Comparison of ENCODE assay signal across 9 cellular contexts in the genomic region with DNA sequence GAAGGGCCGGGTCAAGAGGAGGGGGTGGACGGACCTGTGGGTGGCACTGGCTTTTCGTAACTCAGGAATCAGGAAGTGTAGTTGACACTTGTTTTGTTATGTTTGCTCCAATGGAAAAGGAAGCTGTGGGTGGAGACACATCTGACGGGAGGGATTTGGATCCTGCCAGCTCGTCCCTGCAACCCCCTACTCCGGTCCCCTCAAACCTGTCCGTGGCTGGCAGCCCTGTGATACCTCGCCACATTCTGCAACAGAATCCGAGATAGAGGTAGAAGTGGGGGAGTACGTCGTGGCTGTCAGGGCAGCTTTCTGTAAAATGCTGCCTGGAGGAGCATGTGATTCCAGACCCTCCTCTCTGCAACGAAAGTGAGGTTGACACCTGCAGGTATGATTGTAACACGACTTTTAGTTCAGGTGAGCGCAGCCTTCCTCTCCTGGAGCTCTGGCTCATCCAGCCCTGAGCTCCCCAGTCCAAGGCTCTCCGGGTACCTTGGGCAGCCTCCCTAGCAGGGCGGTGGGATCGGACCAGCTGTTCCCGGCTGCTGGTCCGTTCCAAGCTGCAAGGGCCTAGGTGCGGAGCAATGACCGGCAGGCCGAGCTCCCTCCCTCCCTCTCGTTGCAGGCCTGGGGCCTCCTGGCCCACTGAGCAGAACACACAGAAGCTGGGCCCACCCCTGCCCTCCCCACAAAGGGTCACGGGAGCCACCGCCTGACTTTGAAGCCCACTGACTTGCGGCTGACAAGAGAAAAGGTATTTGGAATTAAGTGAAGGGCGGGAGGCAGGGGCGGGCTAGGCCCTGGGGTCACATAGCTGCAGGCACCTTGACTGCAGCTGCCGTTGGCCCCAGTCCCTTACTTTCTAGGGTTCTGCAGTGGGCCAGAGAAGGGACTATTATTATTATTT.
DNase-seq lines count a peak whose midpoint lies in the region; ATAC-seq and TF ChIP-seq lines count a peak whose summit lies in the region.
"Had no signal": no experiment of that assay in that cellular context is flagged by ENCODE, and none has a peak within 500 bp of the region (broad histone marks: within the 10 kb centered on the region; RNA-seq: fewer than 3 reads in every experiment).

No MANE protein-coding gene starts in this region.

- no peak overlapping the region for H4K8ac ChIP-seq in H9 (replicated peaks; ENCODE audit: insufficient read length, low read depth, low read length)

- no peak overlapping the region for H3K18ac ChIP-seq in H9 (ENCODE audit: insufficient read length, low read depth, low read length)

- no CpG with 5 or more reads among the region's 29 CpGs for WGBS in H9 (ENCODE audit: extremely low coverage, insufficient read length, low lambda C conversion rate)
- WGBS in psoas muscle, 3 donors = 65 to 72% (median 66%) methylated on average over 29 of the region's 29 CpGs

- H2AK5ac ChIP-seq in H9 (ENCODE audit: insufficient read length, low read length) = no peak overlapping the region

- H3K4me1 Mint-ChIP-seq in H9 = peaks cover 24 to 51% of the 10 kb centered on the region in 2 experiments

- H3K9me3 ChIP-seq in H9 (ENCODE audit: control insufficient read depth, low read depth, low read length) (no peaks in the 10 kb centered on the region), WERI-Rb-1 (ENCODE audit: severe bottlenecking) (no peaks in the 10 kb centered on the region), psoas muscle (no peaks in the 10 kb centered on the region), SJCRH30 (replicated peaks) (no peaks in the 10 kb centered on the region)

- H3K79me1 ChIP-seq in H9 (ENCODE audit: insufficient read depth, low read depth, low read length, poor library complexity, severe bottlenecking) = no peaks in the 10 kb centered on the region

- H3K36me3 ChIP-seq in WERI-Rb-1 = no peaks in the 10 kb centered on the region
- no peaks in the 10 kb centered on the region for H3K36me3 ChIP-seq in psoas muscle (ENCODE audit: insufficient read depth in 1 of 2, low read depth in 1 of 2)
- H3K36me3 ChIP-seq in SJCRH30 = no peaks in the 10 kb centered on the region

- no peak overlapping the region for H2BK12ac ChIP-seq in H9 (ENCODE audit: insufficient read length, low read depth, low read length)

- ATAC-seq in psoas muscle (no peak), GM21576 (IDR thresholded peaks at IDR 0.05; ENCODE audit: unreplicated experiment) (no peak), HG03196 (IDR thresholded peaks at IDR 0.05; ENCODE audit: unreplicated experiment) (no peak)

- H3K79me2 ChIP-seq in H9 (ENCODE audit: insufficient read depth, low read length) = no peaks in the 10 kb centered on the region

- H2BK15ac ChIP-seq in H9 (ENCODE audit: low read depth, low read length) = no peak overlapping the region

- H3K27ac ChIP-seq in H9 (ENCODE audit: insufficient read length, low read depth, low read length) = no peak overlapping the region
- no peak overlapping the region for H3K27ac ChIP-seq in WERI-Rb-1
- no peak overlapping the region for H3K27ac ChIP-seq in psoas muscle
- no peak overlapping the region for H3K27ac ChIP-seq in SJCRH30
- H3K27ac ChIP-seq: VCaP had no signal

- H3K27ac Mint-ChIP-seq in H9 = peak overlapping the region in 1 of 3 experiments; percentile 35; a peak in 1 of 7 replicates

- H4K20me1 ChIP-seq in H9 (ENCODE audit: control insufficient read depth, insufficient read depth, insufficient read length) = no peaks in the 10 kb centered on the region

- intact Hi-C loops in psoas muscle (cut with DNase I) = loop anchor here in 1 of 2 donors (5.0 kb wide), 1 partner anchor 40 kb away; no protein-coding TSS in a partner anchor

- H4K91ac ChIP-seq in H9 (ENCODE audit: insufficient read length, low read depth, low read length) = no peak overlapping the region

- no peak overlapping the region for H2BK120ac ChIP-seq in H9 (ENCODE audit: low read depth, low read length, poor library complexity, severe bottlenecking)

- no peaks in the 10 kb centered on the region for H3K27me3 ChIP-seq in H9 (ENCODE audit: insufficient read depth, low read length)
- no peaks in the 10 kb centered on the region for H3K27me3 ChIP-seq in WERI-Rb-1 (ENCODE audit: insufficient read depth, low read depth, severe bottlenecking)
- H3K27me3 ChIP-seq in psoas muscle (ENCODE audit: insufficient read depth in 3 of 3, low read length in 2 of 3) = no peaks in the 10 kb centered on the region
- peaks cover 53% of the 10 kb centered on the region for H3K27me3 ChIP-seq in SJCRH30

- H3K4me3 ChIP-seq in WERI-Rb-1 (ENCODE audit: low read depth, low read length) = no peak overlapping the region
- peak overlapping the region; percentile 57 for H3K4me3 ChIP-seq in psoas muscle
- H3K4me3 ChIP-seq in SJCRH30 = no peak overlapping the region

- no peak overlapping the region for H2BK5ac ChIP-seq in H9 (ENCODE audit: insufficient read length, low read length)

- no peak overlapping the region for H3K9ac ChIP-seq in H9 (ENCODE audit: extremely low read depth, insufficient read length, low read length)

- POLR2A ChIA-PET in GM10248 (lab: Yijun Ruan, JAX) = no interaction called here

- no peaks in the 10 kb centered on the region for H3K23me2 ChIP-seq in H9 (ENCODE audit: insufficient read length, low read depth, low read length, poor library complexity, severe bottlenecking)

- H3K27me3 Mint-ChIP-seq in H9 (ENCODE audit: low read depth) = no peaks in the 10 kb centered on the region

- H2BK20ac ChIP-seq in H9 (ENCODE audit: low read depth, low read length, poor library complexity, severe bottlenecking) = no peak overlapping the region

- TF ChIP-seq CTCF in H9 (conservative IDR thresholded peaks at IDR 0.05) (no peak), WERI-Rb-1 (IDR thresholded peaks at IDR 0.05; ENCODE audit: low read depth, low read length) (no peak), psoas muscle (IDR thresholded peaks at IDR 0.05) (no peak), GM10248 (IDR thresholded peaks at IDR 0.05; ENCODE audit: control extremely low read depth, extremely low read depth, low read depth, missing control alignments) (no peak)

- no peak overlapping the region for H3K56ac ChIP-seq in H9 (ENCODE audit: insufficient read length, low read depth, low read length)

- DNase-seq in H9 (peak; percentile 45), WERI-Rb-1 (peak; percentile 4), hepatic stellate cell (ENCODE audit: low spot score) (peak; percentile 2), psoas muscle (peak in 1 of 2 donors; percentile 48), GM10248 (ENCODE audit: extremely low spot score) (no peak), SJCRH30 (no peak)

- no peak overlapping the region for H3K23ac ChIP-seq in H9 (ENCODE audit: insufficient read length, low read depth, low read length)

- H3K36me3 Mint-ChIP-seq in H9 (ENCODE audit: insufficient read depth in 1 of 3, low read depth in 3 of 3) = no peaks in the 10 kb centered on the region

- H3K4me1 ChIP-seq in H9 (ENCODE audit: insufficient read depth, low read length) (peaks cover 5% of the 10 kb centered on the region; the same call in 1 of the 2 replicates), psoas muscle (no peaks in the 10 kb centered on the region), SJCRH30 (no peaks in the 10 kb centered on the region)

- no peak overlapping the region for H3T11ph ChIP-seq in H9 (ENCODE audit: low read length)

- CTCF ChIA-PET in GM10248 (lab: Yijun Ruan, JAX) = no interaction called here

- H4K5ac ChIP-seq in H9 (ENCODE audit: insufficient read length, low read depth, low read length) = no peak overlapping the region

- H3K4me3 Mint-ChIP-seq in H9 = peak overlapping the region in 1 of 2 experiments; percentile 41; a peak in 2 of 5 replicates

- H3K4me2 ChIP-seq in H9 (ENCODE audit: insufficient read depth, insufficient read length, low read length) = peak overlapping the region; percentile 27

- H3K9me3 Mint-ChIP-seq in H9 = no peaks in the 10 kb centered on the region; a peak in 1 of 5 replicates

- H2AFZ ChIP-seq in H9 (ENCODE audit: low read length) = no peak overlapping the region

- no peak overlapping the region for H3K14ac ChIP-seq in H9 (ENCODE audit: insufficient read depth, low read length)

- no peak overlapping the region for H3K4ac ChIP-seq in H9 (ENCODE audit: low read depth, low read length)

Comparison
In these comparisons a context has a peak if more than half of its experiments do, and no peak if none do; other contexts are left out.
1. DNase-seq: peak in H9 (single experiment), WERI-Rb-1 (single experiment) and hepatic stellate cell (single experiment); none in GM10248 (single experiment) and SJCRH30 (0 of 2).